ENCODE assay signal across 8 cellular contexts in genomic region chr13:45615501-45616101, GRCh38. TPM values are rescaled to one million over a fixed set of nuclear protein-coding genes. Genes with fewer than 3 reads are reported as not detected.
A peak's percentile ranks its signal among the peaks of the same experiment; 100 is the strongest.
DNase-seq lines count a peak whose midpoint lies in the region; ATAC-seq and TF ChIP-seq lines count a peak whose summit lies in the region.

ERICH6B (minus strand) TSS chr13:45615739; CDS start chr13:45597005, 18,734 bp downstream.

- TF ChIP-seq POLR2A in breast epithelium (IDR thresholded peaks at IDR 0.05), result no peak

- 3 to 5% (median 5%) methylated on average over 25 to 27 of the region's 27 CpGs for WGBS in psoas muscle, 3 donors

- H3K4me3 ChIP-seq in Panc1 (ENCODE audit: low read depth in 2 of 2, low read length in 2 of 2), result no peak within 1 kb of the TSS
- peak within 1 kb of the TSS; percentile 23 for H3K4me3 ChIP-seq in cardiac muscle cell
- peak within 1 kb of the TSS; percentile 35 for H3K4me3 ChIP-seq in psoas muscle
- H3K4me3 ChIP-seq in breast epithelium, result no peak within 1 kb of the TSS

- H3K27ac ChIP-seq in Panc1 (ENCODE audit: low read length) (no peak within 1 kb of the TSS), cardiac muscle cell (no peak within 1 kb of the TSS), psoas muscle (no peak within 1 kb of the TSS), breast epithelium (no peak within 1 kb of the TSS)

- intact Hi-C loops in Panc1 (cut with micrococcal nuclease; ENCODE audit: unreplicated experiment), result no loop called here
- intact Hi-C loops in psoas muscle (cut with DNase I), result no loop called here
- intact Hi-C loops in breast epithelium (cut with DNase I; ENCODE audit: low total_unique reads), result no loop called here

- in situ Hi-C loops in Panc1 (cut with HindIII; ENCODE audit: low pct_unique_long_range_greater_than_20kb, low sequenced_read_pairs), result no loop called here

- TF ChIP-seq CTCF in Panc1 (IDR thresholded peaks at IDR 0.05) (no peak), cardiac muscle cell (IDR thresholded peaks at IDR 0.05; ENCODE audit: low read depth, low read length) (no peak), psoas muscle (IDR thresholded peaks at IDR 0.05) (no peak), breast epithelium (IDR thresholded peaks at IDR 0.05) (no peak)

- POLR2A ChIA-PET in Panc1 (lab: Charles Lee), result no interaction called here

- BruUV-seq in Panc1 (replicated peaks; lab: Mats Ljungman, UMichigan), result no TSS peak

- H3K36me3 ChIP-seq in Panc1 (ENCODE audit: control insufficient read depth, insufficient read depth, low read length) (no peaks in the 10 kb centered on the region), cardiac muscle cell (no peaks in the 10 kb centered on the region), psoas muscle (ENCODE audit: insufficient read depth in 1 of 2, low read depth in 1 of 2) (no peaks in the 10 kb centered on the region), breast epithelium (no peaks in the 10 kb centered on the region)

- peak; percentile 17 for DNase-seq in HT1080 (ENCODE audit: low read depth)
- no peak for DNase-seq in Panc1 (ENCODE audit: low read depth, low spot score)
- peak; percentile 62 to 70 for DNase-seq in cardiac muscle cell (ENCODE audit: low read depth in 1 of 2, low spot score in 1 of 2)
- no peak for DNase-seq in psoas muscle
- no peak for DNase-seq in NCI-H2196 (lab: John Stamatoyannopoulos, UW; ENCODE audit: unreplicated experiment)
- no peak for DNase-seq in breast epithelium (ENCODE audit: low spot score in 2 of 2)

- ATAC-seq in Panc1, result peak; percentile 56; the same call in 1 of the 2 replicates
- ATAC-seq in psoas muscle, result no peak
- ATAC-seq in GM21737 (IDR thresholded peaks at IDR 0.05; ENCODE audit: unreplicated experiment), result no peak
- ATAC-seq in HG03432 (IDR thresholded peaks at IDR 0.05; ENCODE audit: unreplicated experiment), result no peak

- no peaks in the 10 kb centered on the region for H3K4me1 ChIP-seq in Panc1 (ENCODE audit: control insufficient read depth, insufficient read depth, low read length)
- H3K4me1 ChIP-seq in cardiac muscle cell (ENCODE audit: low read depth), result peaks cover 5% of the 10 kb centered on the region
- no peaks in the 10 kb centered on the region for H3K4me1 ChIP-seq in psoas muscle
- no peaks in the 10 kb centered on the region for H3K4me1 ChIP-seq in breast epithelium

- no peaks in the 10 kb centered on the region for H3K9me3 ChIP-seq in Panc1 (ENCODE audit: control insufficient read depth, insufficient read depth, low read depth, low read length)
- no peaks in the 10 kb centered on the region for H3K9me3 ChIP-seq in cardiac muscle cell (ENCODE audit: low read depth)
- no peaks in the 10 kb centered on the region for H3K9me3 ChIP-seq in psoas muscle
- H3K9me3 ChIP-seq in breast epithelium, result no peaks in the 10 kb centered on the region

- H3K27me3 ChIP-seq in Panc1 (ENCODE audit: control insufficient read depth, insufficient read depth, low read length) (peaks cover 2% of the 10 kb centered on the region; the same call in 1 of the 2 replicates), cardiac muscle cell (peaks cover 2% of the 10 kb centered on the region), psoas muscle (ENCODE audit: insufficient read depth in 3 of 3, low read length in 2 of 3) (peaks cover 0 to 8% (median 0%) of the 10 kb centered on the region in 3 donors), breast epithelium (peaks cover 0 to 9% of the 10 kb centered on the region in 2 donors)

- CTCF ChIA-PET in Panc1 (lab: Charles Lee), result no interaction called here

RNA-seq across cellular contexts. Expression of gene ERICH6B, which starts in this region (rescaled TPM):
- total RNA-seq in HT1080 (2014; rRNA removed; shearing (Covaris generic)), result not detected in 2 replicates
- polyA plus RNA-seq in HT1080 (2015; cell fraction: cytosol; rRNA removed), result not detected in 2 replicates
- not detected in 2 replicates for polyA plus RNA-seq in HT1080 (2015; cell fraction: nucleus; rRNA removed)
- total RNA-seq in Panc1 (2021; ENCODE audit: unreplicated experiment) (not detected), cardiac muscle cell (not detected in 2 replicates), psoas muscle (not detected), breast epithelium (not detected)
- not detected for polyA plus RNA-seq in Panc1 (2012; ENCODE audit: insufficient read length)
- polyA plus RNA-seq in cardiac muscle cell (0.98 and 1.5 TPM in 2 replicates), psoas muscle (not detected)

Comparison
In these comparisons a context has a peak if more than half of its experiments do, and no peak if none do; other contexts are left out.
1. Peak in DNase-seq in HT1080; RNA of the gene not detected or under 1 TPM.
2. Peak in ATAC-seq in Panc1; RNA of the gene not detected or under 1 TPM.
3. DNase-seq: peak in cardiac muscle cell (2 of 2); none in Panc1 (single experiment), psoas muscle (0 of 2), NCI-H2196 (single experiment) and breast epithelium (0 of 2).
4. H3K4me3 ChIP-seq: peak in cardiac muscle cell (single experiment) and psoas muscle (single experiment); none in Panc1 (0 of 2) and breast epithelium (0 of 3).